Comparison of ENCODE assay signal across 9 cellular contexts in the genomic region with DNA sequence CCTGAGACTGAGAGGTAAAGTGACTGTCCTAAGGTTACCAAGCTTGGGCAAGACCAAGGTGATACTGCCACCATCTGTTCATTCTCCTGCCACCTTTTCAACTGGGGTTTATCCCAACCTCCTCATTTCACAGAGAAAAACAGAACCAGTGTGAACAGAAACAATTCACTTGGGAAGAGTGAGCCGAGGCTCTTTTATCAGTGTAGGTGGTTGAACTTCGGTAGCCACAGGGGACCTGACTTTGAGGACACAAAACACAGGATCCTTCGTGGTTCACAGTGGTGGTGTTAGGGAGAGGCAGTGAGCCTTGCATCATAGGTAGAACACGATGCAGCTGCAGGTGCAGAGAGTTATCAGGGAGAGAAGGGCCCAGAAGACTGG.
A peak's percentile ranks its signal among the peaks of the same experiment; 100 is the strongest.
DNase-seq lines count a peak whose midpoint lies in the region; ATAC-seq and TF ChIP-seq lines count a peak whose summit lies in the region.
"Had no signal": no experiment of that assay in that cellular context is flagged by ENCODE, and none has a peak within 500 bp of the region (broad histone marks: within the 10 kb centered on the region; RNA-seq: fewer than 3 reads in every experiment).

No MANE protein-coding gene starts in this region.

- H4K8ac ChIP-seq in H9 (replicated peaks; ENCODE audit: insufficient read length, low read depth, low read length), result no peak overlapping the region

- H2BK12ac ChIP-seq in H9 (ENCODE audit: insufficient read length, low read depth, low read length), result no peak overlapping the region

- H3K4me3 ChIP-seq in right lobe of liver, result no peak overlapping the region

- no peak overlapping the region for H2BK20ac ChIP-seq in H9 (ENCODE audit: low read depth, low read length, poor library complexity, severe bottlenecking)

- no peak overlapping the region for H2BK5ac ChIP-seq in H9 (ENCODE audit: insufficient read length, low read length)

- no peak overlapping the region for H2AFZ ChIP-seq in H9 (ENCODE audit: low read length)

- no peak overlapping the region for H3T11ph ChIP-seq in H9 (ENCODE audit: low read length)

- H3K9me3 Mint-ChIP-seq in H9, result no peaks in the 10 kb centered on the region
- peaks cover 7% of the 10 kb centered on the region for H3K9me3 Mint-ChIP-seq in activated CD4-positive, alpha-beta memory T cell treated with anti-CD3 and anti-CD28 coated beads for 36 hours

- H3K4me2 ChIP-seq in H9 (ENCODE audit: insufficient read depth, insufficient read length, low read length), result no peak overlapping the region

- no peaks in the 10 kb centered on the region for H3K79me1 ChIP-seq in H9 (ENCODE audit: insufficient read depth, low read depth, low read length, poor library complexity, severe bottlenecking)

- no peaks in the 10 kb centered on the region for H3K79me2 ChIP-seq in H9 (ENCODE audit: insufficient read depth, low read length)

- no peak overlapping the region for H3K4me3 Mint-ChIP-seq in H9
- peak overlapping the region; percentile 30 for H3K4me3 Mint-ChIP-seq in activated CD4-positive, alpha-beta memory T cell treated with anti-CD3 and anti-CD28 coated beads for 36 hours

- no peaks in the 10 kb centered on the region for H3K27me3 ChIP-seq in H9 (ENCODE audit: insufficient read depth, low read length)
- no peaks in the 10 kb centered on the region for H3K27me3 ChIP-seq in right lobe of liver

- DNase-seq in DMS53 (lab: John Stamatoyannopoulos, UW), result peak; percentile 9
- DNase-seq in DMS53 treated with DMSO at 0.1 percent for 48 hours (lab: John Stamatoyannopoulos, UW; ENCODE audit: unreplicated experiment), result no peak
- no peak for DNase-seq in H9
- DNase-seq in activated CD4-positive, alpha-beta memory T cell treated with anti-CD3 and anti-CD28 coated beads for 36 hours, result no peak
- DNase-seq in right lobe of liver, result no peak
- no peak for DNase-seq in NCI-H2196 treated with DMSO at 0.1 percent for 48 hours (lab: John Stamatoyannopoulos, UW; ENCODE audit: unreplicated experiment)
- DNase-seq: NCI-H510A had no signal

- no peak overlapping the region for H4K91ac ChIP-seq in H9 (ENCODE audit: insufficient read length, low read depth, low read length)

- no peaks in the 10 kb centered on the region for H3K36me3 ChIP-seq in right lobe of liver

- H3K27ac Mint-ChIP-seq in H9, result peak overlapping the region in 2 of 3 experiments; percentile 19 to 77; a peak in 3 of 7 replicates
- peak overlapping the region; percentile 88 for H3K27ac Mint-ChIP-seq in activated CD4-positive, alpha-beta memory T cell treated with anti-CD3 and anti-CD28 coated beads for 36 hours

- no peaks in the 10 kb centered on the region for H3K9me3 ChIP-seq in H9 (ENCODE audit: control insufficient read depth, low read depth, low read length)
- H3K9me3 ChIP-seq in right lobe of liver, result no peaks in the 10 kb centered on the region

- H3K23ac ChIP-seq in H9 (ENCODE audit: insufficient read length, low read depth, low read length), result no peak overlapping the region

- peaks cover 43% of the 10 kb centered on the region in 2 experiments for H3K4me1 Mint-ChIP-seq in H9
- peaks cover 98% of the 10 kb centered on the region for H3K4me1 Mint-ChIP-seq in activated CD4-positive, alpha-beta memory T cell treated with anti-CD3 and anti-CD28 coated beads for 36 hours (ENCODE audit: low read depth)

- no peak overlapping the region for H3K56ac ChIP-seq in H9 (ENCODE audit: insufficient read length, low read depth, low read length)

- no CpG with 5 or more reads among the region's 4 CpGs for WGBS in H9 (ENCODE audit: extremely low coverage, insufficient read length, low lambda C conversion rate)
- 48% methylated on average over 3 of the region's 4 CpGs for WGBS in right lobe of liver (ENCODE audit: insufficient coverage, low coverage, low lambda C conversion rate, missing lambda C conversion rate)

- ATAC-seq in right lobe of liver, result peak; percentile 33 to 57 (median 34)
- ATAC-seq in HG02623 (IDR thresholded peaks at IDR 0.05; ENCODE audit: unreplicated experiment), result no peak
- ATAC-seq in HG03108 (IDR thresholded peaks at IDR 0.05; ENCODE audit: unreplicated experiment), result no peak

- intact Hi-C loops in activated CD4-positive, alpha-beta memory T cell treated with anti-CD3 and anti-CD28 coated beads for 36 hours (cut with micrococcal nuclease), result loop anchor here (1.0 to 2.0 kb wide), 3 partner anchors 23 to 245 kb away; no protein-coding TSS in a partner anchor
- intact Hi-C loops in right lobe of liver (cut with DNase I), result no loop called here

- no peak overlapping the region for H3K14ac ChIP-seq in H9 (ENCODE audit: insufficient read depth, low read length)

- H3K4me1 ChIP-seq in H9 (ENCODE audit: insufficient read depth, low read length) (peaks cover 7% of the 10 kb centered on the region; the same call in 1 of the 2 replicates), right lobe of liver (peaks cover 0 to 13% (median 5%) of the 10 kb centered on the region in 4 donors)

- H3K9ac ChIP-seq in H9 (ENCODE audit: extremely low read depth, insufficient read length, low read length), result no peak overlapping the region

- no peaks in the 10 kb centered on the region; a peak in 1 of 7 replicates for H3K36me3 Mint-ChIP-seq in H9 (ENCODE audit: insufficient read depth in 1 of 3, low read depth in 3 of 3)
- peaks cover 28% of the 10 kb centered on the region for H3K36me3 Mint-ChIP-seq in activated CD4-positive, alpha-beta memory T cell treated with anti-CD3 and anti-CD28 coated beads for 36 hours

- CTCF ChIA-PET in activated CD4-positive, alpha-beta memory T cell treated with anti-CD3 and anti-CD28 coated beads for 36 hours (lab: Charles Lee), result interaction anchor here (0.8 to 8.8 kb wide), 15 partner anchors 10 to 381 kb away, joined by 3 to 88 read pairs (median 5); no protein-coding TSS in a partner anchor

- TF ChIP-seq POLR2A in right lobe of liver (IDR thresholded peaks at IDR 0.05), result no peak

- H3K27me3 Mint-ChIP-seq in H9 (ENCODE audit: low read depth), result no peaks in the 10 kb centered on the region; the same call in 1 of the 2 replicates
- no peaks in the 10 kb centered on the region for H3K27me3 Mint-ChIP-seq in activated CD4-positive, alpha-beta memory T cell treated with anti-CD3 and anti-CD28 coated beads for 36 hours

- H3K27ac ChIP-seq in H9 (ENCODE audit: insufficient read length, low read depth, low read length) (no peak overlapping the region), right lobe of liver (no peak overlapping the region)

- H3K18ac ChIP-seq in H9 (ENCODE audit: insufficient read length, low read depth, low read length), result no peak overlapping the region

- no peak overlapping the region for H4K5ac ChIP-seq in H9 (ENCODE audit: insufficient read length, low read depth, low read length)

- H2BK120ac ChIP-seq in H9 (ENCODE audit: low read depth, low read length, poor library complexity, severe bottlenecking), result no peak overlapping the region

- no peaks in the 10 kb centered on the region for H3K23me2 ChIP-seq in H9 (ENCODE audit: insufficient read length, low read depth, low read length, poor library complexity, severe bottlenecking)

- no peak overlapping the region for H3K4ac ChIP-seq in H9 (ENCODE audit: low read depth, low read length)

- no peaks in the 10 kb centered on the region for H4K20me1 ChIP-seq in H9 (ENCODE audit: control insufficient read depth, insufficient read depth, insufficient read length)

- TF ChIP-seq CTCF in H9 (conservative IDR thresholded peaks at IDR 0.05) (peak; percentile 47; the same call in 2 of the 3 replicates), right lobe of liver (IDR thresholded peaks at IDR 0.05) (peak in 2 of 4 donors; percentile 8 to 25)

- POLR2A ChIA-PET in activated CD4-positive, alpha-beta memory T cell treated with anti-CD3 and anti-CD28 coated beads for 36 hours (lab: Charles Lee), result interaction anchor here (1.1 to 7.2 kb wide), 9 partner anchors 11 to 293 kb away, joined by 3 to 45 read pairs (median 7); no protein-coding TSS in a partner anchor

- H2AK5ac ChIP-seq in H9 (ENCODE audit: insufficient read length, low read length), result no peak overlapping the region

- H2BK15ac ChIP-seq in H9 (ENCODE audit: low read depth, low read length), result 0 out of 2 replicates have a peak overlapping the region, but pooled peaks have one; percentile 61

Comparison
In these comparisons a context has a peak if more than half of its experiments do, and no peak if none do; other contexts are left out.
1. ATAC-seq: peak in right lobe of liver (4 of 4); none in HG02623 (single experiment) and HG03108 (single experiment).